Comparison of ENCODE assay signal across 8 cellular contexts in genomic region chr17:50198026-50198669, GRCh38. TPM values are rescaled to one million over a fixed set of nuclear protein-coding genes. Genes with fewer than 3 reads are reported as not detected.
A peak's percentile ranks its signal among the peaks of the same experiment; 100 is the strongest.
DNase-seq lines count a peak whose midpoint lies in the region; ATAC-seq and TF ChIP-seq lines count a peak whose summit lies in the region.

No MANE protein-coding gene starts in this region.

- peak overlapping the region; percentile 78 for H4K91ac ChIP-seq in IMR-90 (ENCODE audit: insufficient read depth, low read depth, low read length)

- peak; percentile 59 for TF ChIP-seq POLR2A in IMR-90 (IDR thresholded peaks at IDR 0.05; ENCODE audit: low read depth, low read length)

- peak overlapping the region; percentile 80 for H3K4me3 ChIP-seq in IMR-90 (ENCODE audit: insufficient read depth, low read depth, low read length)

- peak overlapping the region in 1 of 5 donors; percentile 34 for H3K4me3 Mint-ChIP-seq in immature natural killer cell

- H3K4me2 ChIP-seq in IMR-90 (ENCODE audit: low read depth, low read length) = peak overlapping the region; percentile 78

- H2BK120ac ChIP-seq in IMR-90 (ENCODE audit: low read depth, low read length) = peak overlapping the region; percentile 28

- H4K20me1 ChIP-seq in IMR-90 (ENCODE audit: insufficient read depth, low read length) = peaks cover 75% of the 10 kb centered on the region

- H2AK9ac ChIP-seq in IMR-90 (replicated peaks; ENCODE audit: low read depth, low read length, poor library complexity) = peak overlapping the region; percentile 18

- H3K14ac ChIP-seq in IMR-90 (replicated peaks; ENCODE audit: low read depth, low read length) = peak overlapping the region; percentile 100

- peaks cover 65% of the 10 kb centered on the region for H3K36me3 ChIP-seq in IMR-90 (ENCODE audit: control insufficient read depth, insufficient read depth, low read length)

- in situ Hi-C loops in Caki2 (cut with HindIII; ENCODE audit: low pct_unique_long_range_greater_than_20kb, low sequenced_read_pairs) (no loop called here), IMR-90 (cut with MboI; ENCODE audit: low sequenced_read_pairs) (loop anchor here (5.0 kb wide), 1 partner anchor 74 kb away; the partner anchor contains the start of gene TMEM92)

- peak overlapping the region; percentile 64 for H2AK5ac ChIP-seq in IMR-90 (ENCODE audit: low read depth, low read length)

- peak overlapping the region; percentile 98 for H3K9ac ChIP-seq in IMR-90 (ENCODE audit: low read depth, low read length)

- 0 out of 3 replicates have a peak overlapping the region, but pooled peaks have one; percentile 3 for H2BK15ac ChIP-seq in IMR-90 (ENCODE audit: low read depth, low read length)

- no peaks in the 10 kb centered on the region for H3K36me3 Mint-ChIP-seq in immature natural killer cell

- H3K79me1 ChIP-seq in IMR-90 (ENCODE audit: low read depth in 1 of 2, low read length in 2 of 2) = peaks cover 17 to 66% of the 10 kb centered on the region in 2 experiments; a peak in 3 of 4 replicates

- peak; percentile 67 for DNase-seq in Caki2 (ENCODE audit: low read depth)
- peak; percentile 63 for DNase-seq in IMR-90
- peak; percentile 39 to 40 for DNase-seq in SW 1271 (lab: John Stamatoyannopoulos, UW)
- DNase-seq in amygdala (lab: John Stamatoyannopoulos, UW) = peak in 30 of 56 donors; percentile 3 to 61 (median 27)
- DNase-seq in immature natural killer cell = peak in 2 of 3 donors; percentile 20 to 24
- peak in 3 of 4 experiments; percentile 21 to 49 (median 31) for DNase-seq in stimulated activated CD4-positive, alpha-beta T cell treated with anti-CD3 and anti-CD28 coated beads, Interleukin-1b, Interleukin-23, amount 100 ng/mL, for 24 hours (ENCODE audit: low read depth in 4 of 4, low spot score in 1 of 4)
- DNase-seq in NCI-H187 (lab: John Stamatoyannopoulos, UW) = no peak

- WGBS in IMR-90 (ENCODE audit: extremely low coverage in 2 of 2, insufficient read length in 1 of 2), 2 experiments = no CpG with 5 or more reads among the region's 7 CpGs

- H3K9me3 ChIP-seq in IMR-90 (ENCODE audit: control insufficient read depth, insufficient read depth, low read length) = no peaks in the 10 kb centered on the region

- ATAC-seq in IMR-90 (ENCODE audit: low read depth) = no peak
- ATAC-seq in HG02571 (IDR thresholded peaks at IDR 0.05; ENCODE audit: unreplicated experiment) = no peak

- BruUV-seq in IMR-90 (replicated peaks; lab: Mats Ljungman, UMichigan) = no TSS peak

- peak overlapping the region; percentile 87 for H4K5ac ChIP-seq in IMR-90 (ENCODE audit: low read depth, low read length)

- peak overlapping the region; percentile 83 for H3K18ac ChIP-seq in IMR-90 (ENCODE audit: low read depth, low read length)

- intact Hi-C loops in IMR-90 (cut with micrococcal nuclease) = no loop called here

- dilution Hi-C loops in IMR-90 (cut with HindIII; ENCODE audit: low sequenced_read_pairs, unreplicated experiment) = no loop called here

- peak; percentile 48 for TF ChIP-seq RAD21 in IMR-90 (IDR thresholded peaks at IDR 0.05; ENCODE audit: low read length)

- peaks cover 13 to 22% of the 10 kb centered on the region in 2 donors for H3K4me1 Mint-ChIP-seq in immature natural killer cell

- H4K8ac ChIP-seq in IMR-90 (ENCODE audit: low read depth in 2 of 2, low read length in 2 of 2) = peak overlapping the region; percentile 65 to 97

- peaks cover 26 to 27% (median 26%) of the 10 kb centered on the region in 3 donors for H3K27me3 Mint-ChIP-seq in immature natural killer cell (ENCODE audit: low read depth in 3 of 3)

- TF ChIP-seq CTCF in IMR-90 (conservative IDR thresholded peaks at IDR 0.05; ENCODE audit: low read depth, low read length) = peak; percentile 56

- POLR2A ChIA-PET in IMR-90 (lab: Charles Lee; ENCODE audit: unreplicated experiment) = interaction anchor here (1.5 to 3.7 kb wide), 3 partner anchors 12 to 72 kb away, joined by 4 to 26 read pairs (median 17); no protein-coding TSS in a partner anchor

- H3K4ac ChIP-seq in IMR-90 (ENCODE audit: low read depth, low read length) = peak overlapping the region; percentile 100

- CTCF ChIA-PET in IMR-90 (lab: Yijun Ruan, JAX) = no interaction called here

- no peaks in the 10 kb centered on the region for H3K27me3 ChIP-seq in IMR-90 (ENCODE audit: control insufficient read depth, insufficient read depth, low read length)

- H3K9me3 Mint-ChIP-seq in immature natural killer cell = no peaks in the 10 kb centered on the region

- peaks cover 45% of the 10 kb centered on the region for H3K4me1 ChIP-seq in IMR-90 (ENCODE audit: control insufficient read depth, insufficient read depth, low read length)

- peak overlapping the region; percentile 99 for H2BK5ac ChIP-seq in IMR-90 (ENCODE audit: low read depth, low read length, poor library complexity, severe bottlenecking)

- H3K56ac ChIP-seq in IMR-90 (ENCODE audit: extremely low read depth, insufficient read depth, low read length) = peak overlapping the region; percentile 92

- peak overlapping the region; percentile 100 for H3K23ac ChIP-seq in IMR-90 (ENCODE audit: low read depth, low read length)

- H3K27ac Mint-ChIP-seq in immature natural killer cell = peak overlapping the region in 2 of 6 donors; percentile 9 to 58

- peak overlapping the region; percentile 6 for H2AFZ ChIP-seq in IMR-90 (replicated peaks; ENCODE audit: low read length, poor library complexity)

- H2BK20ac ChIP-seq in IMR-90 (ENCODE audit: low read depth, low read length) = peak overlapping the region; percentile 6; the same call in 1 of the 2 replicates

- H3K27ac ChIP-seq in IMR-90 (ENCODE audit: insufficient read depth, low read length) = peak overlapping the region; percentile 99

- H3K9me1 ChIP-seq in IMR-90 (ENCODE audit: insufficient read depth, low read length) = 0 out of 2 replicates have a peak, but pooled peaks cover 3% of the 10 kb centered on the region

TF ChIP-seq in IMR-90, 13 proteins besides CTCF, POLR2A, EP300 and RAD21:
- TF ChIP-seq RFX5 (IDR thresholded peaks at IDR 0.05; ENCODE audit: low read depth, low read length) (no peak), SMC3 (IDR thresholded peaks at IDR 0.05; ENCODE audit: low read depth, low read length) (no peak; the same call in 1 of the 2 replicates)
TF ChIP-seq in IMR-90: peak in this region for 0.

RNA-seq across cellular contexts. Expression of gene COL1A1, which starts 3.3 kb away (rescaled TPM):
- total RNA-seq in Caki2 (2014; rRNA removed; shearing (Covaris generic); ENCODE audit: low replicate concordance) = 4.6 and 25.0 TPM in 2 replicates
- 1,825 and 2,180 TPM in 2 replicates for total RNA-seq in IMR-90 (2012; rRNA removed)
- polyA plus RNA-seq in IMR-90 (2012; rRNA removed) = 4,117 and 4,350 TPM in 2 replicates
- 6,648 and 7,973 TPM in 2 replicates for polyA plus RNA-seq in IMR-90 (2012; cell fraction: cytosol; rRNA removed)
- polyA plus RNA-seq in IMR-90 (2012; cell fraction: nucleus; rRNA removed; ENCODE audit: low replicate concordance) = 7,018 and 18,611 TPM in 2 replicates
- not detected for polyA plus RNA-seq in immature natural killer cell

RNA-seq across cellular contexts. Expression of gene SGCA, which starts 32.3 kb away (rescaled TPM):
- total RNA-seq in Caki2 (2014; rRNA removed; shearing (Covaris generic); ENCODE audit: low replicate concordance) = not detected in 2 replicates
- total RNA-seq in IMR-90 (2012; rRNA removed) = not detected in 2 replicates
- polyA plus RNA-seq in IMR-90 (2012; rRNA removed) = 0.19 and 0.55 TPM in 2 replicates
- polyA plus RNA-seq in IMR-90 (2012; cell fraction: cytosol; rRNA removed) = 0.36 and 0.43 TPM in 2 replicates
- 0.34 TPM in 1 of 2 replicates, not detected in the other for polyA plus RNA-seq in IMR-90 (2012; cell fraction: nucleus; rRNA removed; ENCODE audit: low replicate concordance)
- polyA plus RNA-seq in immature natural killer cell = not detected

RNA-seq across cellular contexts. Expression of gene PPP1R9B, which starts 47.7 kb away (rescaled TPM):
- 31.5 and 34.7 TPM in 2 replicates for total RNA-seq in Caki2 (2014; rRNA removed; shearing (Covaris generic); ENCODE audit: low replicate concordance)
- 28.0 and 38.6 TPM in 2 replicates for total RNA-seq in IMR-90 (2012; rRNA removed)
- polyA plus RNA-seq in IMR-90 (2012; rRNA removed) (23.0 and 25.8 TPM in 2 replicates), immature natural killer cell (1 to 10 TPM in 1 of 3 donors, under 1 TPM in 2; 0.25 to 2.0 (median 0.66) TPM)
- 16.2 and 19.3 TPM in 2 replicates for polyA plus RNA-seq in IMR-90 (2012; cell fraction: cytosol; rRNA removed)
- 42.2 and 55.1 TPM in 2 replicates for polyA plus RNA-seq in IMR-90 (2012; cell fraction: nucleus; rRNA removed; ENCODE audit: low replicate concordance)

Comparison
In these comparisons a context has a peak if more than half of its experiments do, and no peak if none do; other contexts are left out.
1. DNase-seq: peak in Caki2 (single experiment), IMR-90 (single experiment), SW 1271 (2 of 2), amygdala (30 of 56), immature natural killer cell (2 of 3) and stimulated activated CD4-positive, alpha-beta T cell treated with anti-CD3 and anti-CD28 coated beads, Interleukin-1b, Interleukin-23, amount 100 ng/mL, for 24 hours (3 of 4); none in NCI-H187 (0 of 2).
2. RNA of gene COL1A1, which starts 3.3 kb away (total RNA-seq): 1,825 to 2,180 TPM in IMR-90; 4.6 to 25.0 TPM in Caki2; every median in the first group is over 10 times any median in the second.